8 cellular contexts compared by ENCODE assay signal in the genomic region with DNA sequence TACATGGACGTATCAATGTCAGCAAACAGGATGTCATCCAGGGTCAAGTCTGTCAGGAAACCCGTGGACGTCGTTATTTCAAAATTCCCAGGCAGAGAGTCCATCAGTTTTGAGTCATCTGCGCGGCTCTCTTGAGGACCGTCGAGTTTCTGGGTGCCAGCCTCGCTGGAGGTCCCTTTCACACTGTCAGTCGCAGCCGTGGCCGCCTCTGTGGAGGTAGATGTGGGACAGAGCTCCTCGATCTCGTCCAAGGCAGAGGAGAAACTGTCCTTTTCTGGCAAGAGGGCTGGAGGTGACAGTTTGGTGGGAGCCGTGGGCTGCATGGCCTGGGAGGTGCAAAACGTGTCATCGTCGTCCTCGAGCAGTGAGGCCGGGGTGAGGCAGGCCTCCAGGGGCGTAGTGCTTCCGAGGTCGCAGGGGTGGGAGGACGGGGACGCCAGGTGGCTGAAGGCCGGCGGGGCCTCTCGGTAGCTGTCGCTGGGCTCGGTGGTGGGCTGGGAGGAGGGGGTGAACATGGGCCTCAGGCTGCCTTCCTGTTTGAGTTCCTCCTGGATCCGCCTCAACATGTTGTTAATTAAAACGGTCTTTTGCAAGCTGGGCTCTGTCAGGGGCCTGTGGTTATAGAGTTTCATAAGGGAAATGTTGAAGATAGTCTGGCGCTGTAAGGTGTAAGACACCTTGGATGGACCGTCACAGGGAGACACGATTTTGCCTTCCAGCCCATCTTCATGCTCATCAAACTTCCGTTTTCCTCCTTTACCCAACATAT. TPM values are rescaled to one million over a fixed set of nuclear protein-coding genes. Genes with fewer than 3 reads are reported as not detected.
DNase-seq lines count a peak whose midpoint lies in the region; ATAC-seq and TF ChIP-seq lines count a peak whose summit lies in the region.

No MANE protein-coding gene starts in this region.

- no peak for DNase-seq in CD4-positive, alpha-beta memory T cell
- DNase-seq in MCF 10A (ENCODE audit: unreplicated experiment): no peak
- DNase-seq in SJCRH30: no peak
- no peak for DNase-seq in AML-193 (lab: John Stamatoyannopoulos, UW)
- DNase-seq in D341Med (ENCODE audit: low spot score): no peak

- H3K36me3 Mint-ChIP-seq in CD4-positive, alpha-beta memory T cell: peaks cover 32 to 37% of the 10 kb centered on the region in 2 donors
- H3K36me3 Mint-ChIP-seq in brain: peaks cover 38% of the 10 kb centered on the region
- H3K36me3 Mint-ChIP-seq in MCF 10A (ENCODE audit: insufficient read depth, unreplicated experiment): peaks cover 36% of the 10 kb centered on the region

- H3K9me3 Mint-ChIP-seq in CD4-positive, alpha-beta memory T cell: no peaks in the 10 kb centered on the region
- H3K9me3 Mint-ChIP-seq in brain: no peaks in the 10 kb centered on the region
- no peaks in the 10 kb centered on the region for H3K9me3 Mint-ChIP-seq in MCF 10A (ENCODE audit: unreplicated experiment)

- ATAC-seq in GM19395 (IDR thresholded peaks at IDR 0.05; ENCODE audit: unreplicated experiment) (peak; percentile 79), HG03439 (IDR thresholded peaks at IDR 0.05; ENCODE audit: unreplicated experiment) (peak; percentile 39)

- no TSS peak for BruUV-seq in MCF 10A (replicated peaks; lab: Mats Ljungman, UMichigan)

- H3K27me3 ChIP-seq in CD4-positive, alpha-beta memory T cell (ENCODE audit: insufficient read depth, low read length): no peaks in the 10 kb centered on the region
- H3K27me3 ChIP-seq in SJCRH30: no peaks in the 10 kb centered on the region

- CTCF ChIA-PET in CD4-positive, alpha-beta memory T cell (lab: Charles Lee; ENCODE audit: partially characterized antibody): interaction anchor here (1.2 to 4.6 kb wide), 2 partner anchors 10 to 113 kb away, joined by 3 to 38 read pairs; no protein-coding TSS in a partner anchor
- CTCF ChIA-PET in MCF 10A (lab: Yijun Ruan, JAX): no interaction called here

- peaks cover 33% of the 10 kb centered on the region for H3K36me3 ChIP-seq in CD4-positive, alpha-beta memory T cell (ENCODE audit: insufficient read depth, low read length)
- peaks cover 45% of the 10 kb centered on the region for H3K36me3 ChIP-seq in SJCRH30

- intact Hi-C loops in CD4-positive, alpha-beta memory T cell (cut with micrococcal nuclease): no loop called here
- intact Hi-C loops in MCF 10A (cut with micrococcal nuclease): no loop called here

- H3K4me1 Mint-ChIP-seq in CD4-positive, alpha-beta memory T cell: peaks cover 31 to 51% (median 34%) of the 10 kb centered on the region in 4 donors
- H3K4me1 Mint-ChIP-seq in brain (peaks cover 89% of the 10 kb centered on the region), MCF 10A (ENCODE audit: insufficient read depth, unreplicated experiment) (peaks cover 21% of the 10 kb centered on the region)

- no peak overlapping the region for H3K4me3 ChIP-seq in CD4-positive, alpha-beta memory T cell (ENCODE audit: low read length in 2 of 2)
- H3K4me3 ChIP-seq in SJCRH30: no peak overlapping the region

- no peaks in the 10 kb centered on the region for H3K27me3 Mint-ChIP-seq in CD4-positive, alpha-beta memory T cell
- H3K27me3 Mint-ChIP-seq in brain (peaks cover 2% of the 10 kb centered on the region), MCF 10A (ENCODE audit: insufficient read depth, unreplicated experiment) (no peaks in the 10 kb centered on the region)

- POLR2A ChIA-PET in CD4-positive, alpha-beta memory T cell (lab: Charles Lee; ENCODE audit: partially characterized antibody): interaction anchor here (1.0 to 1.5 kb wide), 3 partner anchors 17 to 195 kb away, joined by 3 to 4 read pairs (median 3); partner anchors contain the start of gene SERTAD2
- POLR2A ChIA-PET in MCF 10A (lab: Yijun Ruan, JAX): interaction anchor here (0.6 to 12.6 kb wide), 4 partner anchors 8 to 1885 kb away, joined by 3 to 216 read pairs (median 8); partner anchors contain the start of gene SERTAD2

- H3K4me3 Mint-ChIP-seq in CD4-positive, alpha-beta memory T cell: peak overlapping the region in 5 of 8 donors; percentile 26 to 68 (median 49)
- H3K4me3 Mint-ChIP-seq in brain (no peak overlapping the region), MCF 10A (ENCODE audit: unreplicated experiment) (no peak overlapping the region)

- H3K9me3 ChIP-seq in CD4-positive, alpha-beta memory T cell (ENCODE audit: control insufficient read depth in 1 of 2, low read length in 2 of 2): no peaks in the 10 kb centered on the region
- H3K9me3 ChIP-seq in SJCRH30 (replicated peaks): no peaks in the 10 kb centered on the region

- TF ChIP-seq CTCF in brain (conservative IDR thresholded peaks at IDR 0.05): no peak
- TF ChIP-seq CTCF in MCF 10A (IDR thresholded peaks at IDR 0.05; ENCODE audit: unreplicated experiment): no peak

- H3K4me1 ChIP-seq in CD4-positive, alpha-beta memory T cell (ENCODE audit: insufficient read depth, low read length): peaks cover 28% of the 10 kb centered on the region
- no peaks in the 10 kb centered on the region for H3K4me1 ChIP-seq in SJCRH30

- H3K27ac ChIP-seq in CD4-positive, alpha-beta memory T cell (ENCODE audit: low read depth, low read length): no peak overlapping the region
- H3K27ac ChIP-seq in SJCRH30: no peak overlapping the region

- H3K27ac Mint-ChIP-seq in CD4-positive, alpha-beta memory T cell: peak overlapping the region; percentile 9 to 88 (median 75)
- peak overlapping the region; percentile 47 to 91 (median 58) for H3K27ac Mint-ChIP-seq in brain
- no peak overlapping the region for H3K27ac Mint-ChIP-seq in MCF 10A (ENCODE audit: low read depth, unreplicated experiment)

RNA-seq across cellular contexts. Expression of gene SERTAD2, which starts 17.4 kb away (rescaled TPM):
- 10 to 100 TPM; 23.5 to 24.6 TPM for total RNA-seq in CD4-positive, alpha-beta memory T cell
- polyA plus RNA-seq in CD4-positive, alpha-beta memory T cell: 1 to 10 TPM; 2.6 to 5.5 TPM
- 3.1 TPM for polyA plus RNA-seq in brain (ENCODE audit: insufficient read depth, low read depth, low replicate concordance)
- 15.0 and 21.6 TPM in 2 replicates for total RNA-seq in MCF 10A (2022)
- total RNA-seq in SJCRH30 (2014; rRNA removed; shearing (Covaris generic)): 30.9 and 34.7 TPM in 2 replicates

Comparison
In these comparisons a context has a peak if more than half of its experiments do, and no peak if none do; other contexts are left out.
1. H3K4me3 Mint-ChIP-seq: peak in CD4-positive, alpha-beta memory T cell (5 of 8); none in brain (0 of 5) and MCF 10A (single experiment).